9 cellular contexts compared by ENCODE assay signal in genomic region chr3:99774467-99774866, GRCh38. TPM values are rescaled to one million over a fixed set of nuclear protein-coding genes. Genes with fewer than 3 reads are reported as not detected.
DNase-seq lines count a peak whose midpoint lies in the region; ATAC-seq lines count a peak whose summit lies in the region.
"Had no signal": no experiment of that assay in that cellular context is flagged by ENCODE, and none has a peak within 500 bp of the region (broad histone marks: within the 10 kb centered on the region; RNA-seq: fewer than 3 reads in every experiment).

No MANE protein-coding gene starts in this region.

- H3K4me3 Mint-ChIP-seq in T-cell = no peak overlapping the region
- H3K4me3 Mint-ChIP-seq: neural crest cell had no signal

- H3K36me3 Mint-ChIP-seq in T-cell = no peaks in the 10 kb centered on the region

- H3K27me3 Mint-ChIP-seq in T-cell = peaks cover 20% of the 10 kb centered on the region in 2 donors

- H3K27ac Mint-ChIP-seq in T-cell = no peak overlapping the region

- peak overlapping the region; percentile 65 for H3K27ac ChIP-seq in epithelial cell of prostate

- H3K9me3 Mint-ChIP-seq in T-cell = no peaks in the 10 kb centered on the region
- H3K9me3 Mint-ChIP-seq: neural crest cell had no signal

- ATAC-seq in GM19467 (IDR thresholded peaks at IDR 0.05; ENCODE audit: unreplicated experiment) (peak; percentile 92), HG03378 (IDR thresholded peaks at IDR 0.05; ENCODE audit: unreplicated experiment) (peak; percentile 99), T-cell (replicated peaks in 1 of 4) (no peak)

- H3K4me1 Mint-ChIP-seq in T-cell = no peaks in the 10 kb centered on the region
- H3K4me1 Mint-ChIP-seq: neural crest cell had no signal

- CTCF ChIA-PET in T-cell (lab: Charles Lee) = interaction anchor here in 1 of 2 donors (0.6 kb wide), 1 partner anchor 20 kb away, joined by 3 read pairs; no protein-coding TSS in a partner anchor

- DNase-seq in EH (ENCODE audit: low read depth) (peak; percentile 93), epithelial cell of prostate (ENCODE audit: low read depth, low spot score) (peak; percentile 88), T-cell (no peak), OCI-M2 (lab: John Stamatoyannopoulos, UW; ENCODE audit: unreplicated experiment) (no peak), retina (no peak), NCI-H748 treated with DMSO at 0.1 percent for 48 hours (lab: John Stamatoyannopoulos, UW) (no peak)

- POLR2A ChIA-PET in T-cell (lab: Charles Lee) = no interaction called here

RNA-seq across cellular contexts. Expression of gene CMSS1, which starts 43.2 kb away (rescaled TPM):
- total RNA-seq in T-cell = 10 to 100 TPM; 16.2 to 22.0 (median 18.3) TPM

Comparison
In these comparisons a context has a peak if more than half of its experiments do, and no peak if none do; other contexts are left out.
1. DNase-seq: peak in EH (single experiment) and epithelial cell of prostate (single experiment); none in T-cell (0 of 34), OCI-M2 (single experiment), retina (single experiment) and NCI-H748 treated with DMSO at 0.1 percent for 48 hours (single experiment).
2. ATAC-seq: peak in GM19467 (single experiment) and HG03378 (single experiment); none in T-cell (0 of 4).